Comparison of ENCODE assay signal across 8 cellular contexts in the genomic region with DNA sequence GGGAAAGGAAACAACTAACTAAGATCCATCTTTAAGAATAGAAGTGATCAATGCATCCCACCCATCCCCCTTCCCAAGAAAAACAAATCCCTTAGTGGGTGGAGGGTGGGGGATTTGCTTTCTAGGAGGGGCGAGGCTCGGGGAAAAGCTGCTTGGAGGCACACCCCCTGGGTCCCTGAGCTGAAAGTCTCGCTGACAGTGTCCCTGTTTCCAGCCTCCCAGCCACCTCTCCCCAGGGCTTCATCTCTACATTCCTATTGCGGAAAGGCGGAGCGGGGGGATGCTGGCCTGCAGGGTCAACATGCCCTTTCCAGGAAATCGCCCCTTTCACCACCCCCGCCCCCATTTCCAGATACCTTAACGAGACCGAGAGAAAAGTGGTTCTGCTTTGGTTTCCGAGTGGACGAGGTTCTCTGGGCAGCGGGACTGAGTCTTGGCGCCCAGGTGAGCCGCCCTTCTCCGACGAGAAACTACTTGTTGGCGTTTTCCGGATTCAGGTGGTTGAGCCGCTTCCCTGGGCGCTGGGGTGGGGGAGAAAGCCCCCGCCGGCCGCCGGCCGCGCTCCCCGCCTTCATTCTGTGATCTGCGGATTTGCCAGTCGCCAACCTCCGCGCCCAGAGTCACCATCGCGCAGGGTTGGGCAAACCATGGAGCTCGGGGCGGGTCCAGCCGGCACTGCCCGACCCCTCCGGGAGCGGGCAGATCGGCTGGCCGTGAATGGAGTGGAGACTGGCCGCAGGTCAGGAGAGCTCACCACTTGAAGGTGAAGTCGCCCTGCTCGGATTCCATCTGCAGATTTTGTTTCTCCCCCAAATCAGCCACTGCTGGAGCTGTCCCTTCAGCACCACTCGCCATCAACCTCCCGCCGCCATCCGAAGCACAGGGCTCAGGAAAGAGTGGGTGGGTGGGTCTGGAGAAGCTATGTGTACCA. TPM values are rescaled to one million over a fixed set of nuclear protein-coding genes. Genes with fewer than 3 reads are reported as not detected.
DNase-seq lines count a peak whose midpoint lies in the region; ATAC-seq and TF ChIP-seq lines count a peak whose summit lies in the region.

No MANE protein-coding gene starts in this region.

- no peak overlapping the region for H3K4me3 Mint-ChIP-seq in endothelial cell (ENCODE audit: unreplicated experiment)

- no peak for TF ChIP-seq CTCF in endothelial cell (IDR thresholded peaks at IDR 0.05; ENCODE audit: unreplicated experiment)

- peaks cover 19% of the 10 kb centered on the region for H3K27me3 Mint-ChIP-seq in endothelial cell (ENCODE audit: unreplicated experiment)

- peak; percentile 43 for DNase-seq in NCI-H345 treated with DMSO at 0.1 percent for 48 hours (lab: John Stamatoyannopoulos, UW; ENCODE audit: unreplicated experiment)
- peak; percentile 67 for DNase-seq in endothelial cell (ENCODE audit: low spot score)
- peak in 9 of 10 donors; percentile 16 to 92 (median 46) for DNase-seq in posterior cingulate gyrus
- no peak for DNase-seq in DMS153 (lab: John Stamatoyannopoulos, UW)
- DNase-seq in DMS153 treated with DMSO at 0.1 percent for 48 hours (lab: John Stamatoyannopoulos, UW; ENCODE audit: unreplicated experiment): no peak
- DNase-seq in putamen (ENCODE audit: low spot score): no peak

- peak; percentile 53 for ATAC-seq in GM18498 (IDR thresholded peaks at IDR 0.05; ENCODE audit: unreplicated experiment)
- ATAC-seq in HG03095 (IDR thresholded peaks at IDR 0.05; ENCODE audit: unreplicated experiment): no peak

- no peak overlapping the region for H3K27ac Mint-ChIP-seq in endothelial cell (ENCODE audit: unreplicated experiment)

- H3K4me1 Mint-ChIP-seq in endothelial cell (ENCODE audit: unreplicated experiment): peaks cover 9% of the 10 kb centered on the region

- H3K9me3 Mint-ChIP-seq in endothelial cell (ENCODE audit: unreplicated experiment): no peaks in the 10 kb centered on the region

- no peaks in the 10 kb centered on the region for H3K36me3 Mint-ChIP-seq in endothelial cell (ENCODE audit: low read depth, unreplicated experiment)

- intact Hi-C loops in posterior cingulate gyrus (cut with DNase I): no loop called here

RNA-seq across cellular contexts. Expression of a gene that starts 0.5 kb away (rescaled TPM):
- total RNA-seq in endothelial cell (ENCODE audit: unreplicated experiment): not detected

Comparison
In these comparisons a context has a peak if more than half of its experiments do, and no peak if none do; other contexts are left out.
1. DNase-seq: peak in NCI-H345 treated with DMSO at 0.1 percent for 48 hours (single experiment), endothelial cell (single experiment) and posterior cingulate gyrus (9 of 10); none in DMS153 (single experiment), DMS153 treated with DMSO at 0.1 percent for 48 hours (single experiment) and putamen (single experiment).